In genomic region chr19:1305354-1305753, GRCh38 we compare ENCODE assay signal across 2 cellular contexts. TPM values are rescaled to one million over a fixed set of nuclear protein-coding genes. Genes with fewer than 3 reads are reported as not detected.
"Had no signal": no experiment of that assay in that cellular context is flagged by ENCODE, and none has a peak within 500 bp of the region (broad histone marks: within the 10 kb centered on the region; RNA-seq: fewer than 3 reads in every experiment).

No MANE protein-coding gene starts in this region.

RNA-seq across cellular contexts. Expression of gene EFNA2, which starts 19.7 kb away (rescaled TPM):
- total RNA-seq: IMR-90 had no signal
- polyA plus RNA-seq: IgD-negative memory B cell, IMR-90 had no signal
